1 cellular context compared by ENCODE assay signal in genomic region chr3:39401983-39402382, GRCh38.
TF ChIP-seq lines count a peak whose summit lies in the region.

No MANE protein-coding gene starts in this region.

TF ChIP-seq in IMR-90, 13 proteins besides CTCF, POLR2A, EP300 and RAD21:
- TF ChIP-seq CEBPB (IDR thresholded peaks at IDR 0.05; ENCODE audit: low read depth, low read length) (no peak), MAFK (IDR thresholded peaks at IDR 0.05; ENCODE audit: low read depth, low read length) (no peak), NFE2L2 (IDR thresholded peaks at IDR 0.05; ENCODE audit: low read depth, low read length) (no peak), CHD1 (IDR thresholded peaks at IDR 0.05; ENCODE audit: low read depth, low read length) (no peak), ELK1 (IDR thresholded peaks at IDR 0.05; ENCODE audit: borderline replicate concordance, low read depth, low read length) (no peak), FOS (IDR thresholded peaks at IDR 0.05; ENCODE audit: low read depth, low read length) (no peak), SMC3 (IDR thresholded peaks at IDR 0.05; ENCODE audit: low read depth, low read length) (no peak), RFX5 (IDR thresholded peaks at IDR 0.05; ENCODE audit: low read depth, low read length) (no peak), RCOR1 (IDR thresholded peaks at IDR 0.05; ENCODE audit: insufficient replicate concordance, low read length) (no peak), MAZ (IDR thresholded peaks at IDR 0.05; ENCODE audit: borderline replicate concordance, low read depth, low read length) (no peak), MXI1 (IDR thresholded peaks at IDR 0.05; ENCODE audit: borderline replicate concordance, low read depth, low read length) (no peak), BHLHE40 (IDR thresholded peaks at IDR 0.05; ENCODE audit: low read depth, low read length) (no peak), USF2 (IDR thresholded peaks at IDR 0.05; ENCODE audit: low read depth, low read length) (no peak)
